Comparison of ENCODE assay signal across 22 cellular contexts in genomic region chr9:71677209-71677608, GRCh38.
DNase-seq lines count a peak whose midpoint lies in the region; TF ChIP-seq lines count a peak whose summit lies in the region.
"Had no signal": no experiment of that assay in that cellular context is flagged by ENCODE, and none has a peak within 500 bp of the region (broad histone marks: within the 10 kb centered on the region; RNA-seq: fewer than 3 reads in every experiment).

No MANE protein-coding gene starts in this region.

- H3K27me3 ChIP-seq in breast epithelium, result no peaks in the 10 kb centered on the region
- no peaks in the 10 kb centered on the region for H3K27me3 ChIP-seq in adrenal gland
- H3K27me3 ChIP-seq: gastroesophageal sphincter had no signal

- intact Hi-C loops in breast epithelium (cut with DNase I; ENCODE audit: low total_unique reads), result loop anchor here (5.0 kb wide), 1 partner anchor 600 kb away; no protein-coding TSS in a partner anchor
- intact Hi-C loops in adrenal gland (cut with DNase I), result no loop called here

- H3K36me3 Mint-ChIP-seq in mesothelial cell of epicardium, result peaks cover 6% of the 10 kb centered on the region
- H3K36me3 Mint-ChIP-seq in type B pancreatic cell, result peaks cover 4% of the 10 kb centered on the region

- H3K9me3 ChIP-seq in breast epithelium (no peaks in the 10 kb centered on the region), adrenal gland (replicated peaks in 1 of 3) (no peaks in the 10 kb centered on the region)
- H3K9me3 ChIP-seq: gastroesophageal sphincter, HAP-1 had no signal

- H3K4me1 ChIP-seq in breast epithelium (peaks cover 0 to 11% of the 10 kb centered on the region in 2 donors), adrenal gland (replicated peaks in 1 of 2) (peaks cover 4 to 14% of the 10 kb centered on the region in 2 donors)
- H3K4me1 ChIP-seq: HAP-1 had no signal

- no peak for TF ChIP-seq CTCF in breast epithelium (IDR thresholded peaks at IDR 0.05)
- no peak for TF ChIP-seq CTCF in mesothelial cell of epicardium (IDR thresholded peaks at IDR 0.05; ENCODE audit: unreplicated experiment)
- no peak for TF ChIP-seq CTCF in type B pancreatic cell (conservative IDR thresholded peaks at IDR 0.05)
- no peak for TF ChIP-seq CTCF in adrenal gland (IDR thresholded peaks at IDR 0.05)

- TF ChIP-seq POLR2A in breast epithelium (IDR thresholded peaks at IDR 0.05), result no peak
- no peak for TF ChIP-seq POLR2A in adrenal gland (IDR thresholded peaks at IDR 0.05)

- H3K4me3 Mint-ChIP-seq in mesothelial cell of epicardium (no peak overlapping the region), type B pancreatic cell (no peak overlapping the region)
- H3K4me3 Mint-ChIP-seq: activated CD8-positive, alpha-beta T cell treated with anti-CD3 and anti-CD28 coated beads for 36 hours had no signal

- H3K9me3 Mint-ChIP-seq in mesothelial cell of epicardium (peaks cover 8% of the 10 kb centered on the region), type B pancreatic cell (peaks cover 7% of the 10 kb centered on the region)

- H3K27ac ChIP-seq in breast epithelium (peak overlapping the region; percentile 49 to 88), adrenal gland (peak overlapping the region in 2 of 5 donors; percentile 68 to 74)
- H3K27ac ChIP-seq: 22Rv1 had no signal

- H3K4me3 ChIP-seq in breast epithelium (no peak overlapping the region), adrenal gland (no peak overlapping the region)
- H3K4me3 ChIP-seq: gastroesophageal sphincter, HAP-1 had no signal

- H3K4me1 Mint-ChIP-seq in mesothelial cell of epicardium (peaks cover 52% of the 10 kb centered on the region), type B pancreatic cell (ENCODE audit: unreplicated experiment) (peaks cover 27% of the 10 kb centered on the region)

- 94 to 96% (median 96%) methylated on average over 1 of the region's 1 CpG for WGBS in adrenal gland, 4 donors

- H3K27ac Mint-ChIP-seq in mesothelial cell of epicardium, result peak overlapping the region; percentile 90
- peak overlapping the region; percentile 48 for H3K27ac Mint-ChIP-seq in type B pancreatic cell
- H3K27ac Mint-ChIP-seq: activated CD8-positive, alpha-beta T cell treated with anti-CD3 and anti-CD28 coated beads for 36 hours had no signal

- no peaks in the 10 kb centered on the region for H3K27me3 Mint-ChIP-seq in mesothelial cell of epicardium (ENCODE audit: low read depth)
- no peaks in the 10 kb centered on the region for H3K27me3 Mint-ChIP-seq in type B pancreatic cell
- H3K27me3 Mint-ChIP-seq: activated CD8-positive, alpha-beta T cell treated with anti-CD3 and anti-CD28 coated beads for 36 hours had no signal

- peak; percentile 32 for DNase-seq in NCI-H82 (lab: John Stamatoyannopoulos, UW)
- DNase-seq in NCI-H82 treated with DMSO at 0.1 percent for 48 hours (lab: John Stamatoyannopoulos, UW; ENCODE audit: unreplicated experiment), result no peak
- DNase-seq in breast epithelium (ENCODE audit: low spot score in 2 of 2), result no peak
- no peak for DNase-seq in mesothelial cell of epicardium (ENCODE audit: low spot score in 2 of 2, unreplicated experiment in 2 of 2)
- no peak for DNase-seq in type B pancreatic cell (ENCODE audit: extremely low spot score, unreplicated experiment)
- DNase-seq in T-helper 9 cell, result no peak
- DNase-seq in adrenal gland, result no peak
- DNase-seq in mesenteric fat pad (ENCODE audit: low spot score), result no peak
- DNase-seq: activated CD8-positive, alpha-beta T cell treated with anti-CD3 and anti-CD28 coated beads for 36 hours; activated naive CD4-positive, alpha-beta T cell treated with Interleukin-2 at 50 U/mL for 16 hours; activated T-cell treated with anti-CD3 and anti-CD28 coated beads, Interleukin-2, amount 50 U/mL, for 1 hour; anterior cingulate cortex; caudate nucleus; effector CD4-positive, alpha-beta T cell; Karpas-422; NCI-H1048; NCI-H2029 treated with DMSO at 0.1 percent for 48 hours; NCI-H446 treated with DMSO at 0.1 percent for 48 hours; nucleus accumbens had no signal

- H3K36me3 ChIP-seq in breast epithelium (no peaks in the 10 kb centered on the region), adrenal gland (replicated peaks in 1 of 2) (no peaks in the 10 kb centered on the region)
- H3K36me3 ChIP-seq: gastroesophageal sphincter, HAP-1 had no signal
